Comparison of ENCODE assay signal across 8 cellular contexts in the genomic region with DNA sequence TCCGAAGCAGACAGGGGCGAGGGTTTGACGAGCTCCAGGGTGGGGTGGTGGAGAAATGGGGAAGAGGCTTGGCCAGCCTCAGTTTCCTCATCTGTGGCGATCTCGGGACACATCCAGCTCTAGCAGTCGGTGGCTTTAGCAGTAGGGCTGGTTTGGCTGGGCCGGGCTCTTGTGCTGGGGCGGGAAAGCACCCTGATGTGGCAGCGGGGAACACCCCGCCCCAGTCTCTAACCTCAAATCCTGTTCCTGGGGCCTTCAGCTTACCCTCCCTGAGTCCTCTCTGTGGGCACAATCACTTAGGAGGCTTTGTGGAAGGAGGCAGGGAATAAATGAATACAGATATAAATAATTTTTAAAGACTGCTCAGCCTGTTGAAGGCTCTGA. TPM values are rescaled to one million over a fixed set of nuclear protein-coding genes. Genes with fewer than 3 reads are reported as not detected.
DNase-seq lines count a peak whose midpoint lies in the region; ATAC-seq and TF ChIP-seq lines count a peak whose summit lies in the region.

No MANE protein-coding gene starts in this region.

- CTCF ChIA-PET in HCT116 (lab: Charles Lee), result no interaction called here

- H3K79me2 ChIP-seq in HCT116 (ENCODE audit: insufficient read depth, low read length) (peaks cover 21% of the 10 kb centered on the region), OCI-LY3 (ENCODE audit: low read length) (peaks cover 58% of the 10 kb centered on the region)

- H3K4me3 ChIP-seq in GM08714 (ENCODE audit: low read length), result peak overlapping the region; percentile 90
- H3K4me3 ChIP-seq in HCT116 (replicated peaks in 1 of 2; ENCODE audit: low read depth in 1 of 2, low read length in 2 of 2), result peak overlapping the region; percentile 58 to 70
- peak overlapping the region; percentile 90 for H3K4me3 ChIP-seq in OCI-LY3 (ENCODE audit: low read length)
- peak overlapping the region; percentile 65 for H3K4me3 ChIP-seq in retinal pigment epithelial cell (ENCODE audit: low read length)
- peak overlapping the region; percentile 75 to 96 for H3K4me3 ChIP-seq in aorta (ENCODE audit: low read length in 2 of 2)

- WGBS in aorta, 2 donors, result 0% methylated on average over 10 of the region's 10 CpGs

- BruUV-seq in HCT116 (replicated peaks; lab: Mats Ljungman, UMichigan), result TSS peak; percentile 44

- H4K20me1 ChIP-seq in HCT116 (ENCODE audit: insufficient read depth) (no peaks in the 10 kb centered on the region), OCI-LY3 (ENCODE audit: insufficient read depth, low read length) (no peaks in the 10 kb centered on the region)

- no peaks in the 10 kb centered on the region for H3K9me2 ChIP-seq in HCT116 (ENCODE audit: insufficient read depth)

- TF ChIP-seq POLR2A in HCT116 (IDR thresholded peaks at IDR 0.05; ENCODE audit: borderline replicate concordance, extremely low read depth, insufficient read depth, insufficient read length), result no peak

- RAD21 ChIA-PET in HCT116 (lab: Charles Lee; ENCODE audit: low non-redundant PET in 1 of 2, low total read pairs in 2 of 2, uncharacterized antibody in 2 of 2, unreplicated experiment in 2 of 2), result interaction anchor here in 1 of 2 experiments (1.2 kb wide), 1 partner anchor 43 kb away, joined by 3 read pairs; no protein-coding TSS in a partner anchor

- ATAC-seq in HCT116 (peak; percentile 2; the same call in 1 of the 2 replicates), aorta (ENCODE audit: low FRiP score) (no peak), HG03469 (IDR thresholded peaks at IDR 0.05; ENCODE audit: unreplicated experiment) (no peak)

- H3K27ac ChIP-seq in HCT116 (ENCODE audit: low read depth, low read length), result peak overlapping the region; percentile 89
- peak overlapping the region; percentile 89 for H3K27ac ChIP-seq in OCI-LY3 (ENCODE audit: low read length)
- H3K27ac ChIP-seq in aorta (ENCODE audit: low read depth in 1 of 2, low read length in 2 of 2), result peak overlapping the region in 1 of 2 donors; percentile 92

- H2AFZ ChIP-seq in HCT116 (ENCODE audit: low read depth, low read length, poor library complexity, severe bottlenecking) (no peak overlapping the region), OCI-LY3 (ENCODE audit: low read depth, low read length) (0 out of 2 replicates have a peak overlapping the region, but pooled peaks have one; percentile 53)

- peaks cover 17 to 27% of the 10 kb centered on the region in 2 experiments for H3K4me1 ChIP-seq in HCT116 (ENCODE audit: control insufficient read depth in 1 of 2, insufficient read depth in 2 of 2, low read length in 2 of 2)
- peaks cover 32% of the 10 kb centered on the region for H3K4me1 ChIP-seq in OCI-LY3 (ENCODE audit: low read length)
- H3K4me1 ChIP-seq in aorta (ENCODE audit: control insufficient read depth in 1 of 2, insufficient read depth in 2 of 2, low read length in 2 of 2), result peaks cover 0 to 3% of the 10 kb centered on the region in 2 donors

- no peaks in the 10 kb centered on the region for H3K9me3 ChIP-seq in HCT116 (ENCODE audit: control insufficient read depth in 1 of 2, insufficient read depth in 1 of 2, low read depth in 1 of 2, low read length in 2 of 2)
- H3K9me3 ChIP-seq in OCI-LY3 (ENCODE audit: insufficient read depth, low read length), result no peaks in the 10 kb centered on the region
- no peaks in the 10 kb centered on the region for H3K9me3 ChIP-seq in aorta (ENCODE audit: control insufficient read depth, low read length)

- H3K27me3 ChIP-seq in HCT116 (ENCODE audit: insufficient read depth, low read length) (no peaks in the 10 kb centered on the region), OCI-LY3 (ENCODE audit: low read depth, low read length) (no peaks in the 10 kb centered on the region), aorta (ENCODE audit: control insufficient read depth in 1 of 2, insufficient read depth in 2 of 2, low read length in 1 of 2) (no peaks in the 10 kb centered on the region)

- POLR2A ChIA-PET in HCT116 (lab: Charles Lee), result no interaction called here

- H3K36me3 ChIP-seq in HCT116 (ENCODE audit: control insufficient read depth in 1 of 2, insufficient read depth in 2 of 2, low read length in 2 of 2) (no peaks in the 10 kb centered on the region), OCI-LY3 (replicated peaks; ENCODE audit: low read depth, low read length) (peaks cover 13% of the 10 kb centered on the region), aorta (ENCODE audit: control insufficient read depth in 1 of 2, insufficient read depth in 2 of 2, low read length in 1 of 2) (no peaks in the 10 kb centered on the region)

- peak overlapping the region; percentile 80 for H3K4me2 ChIP-seq in HCT116 (ENCODE audit: low read length)
- peak overlapping the region; percentile 72 for H3K4me2 ChIP-seq in OCI-LY3 (ENCODE audit: low read length)

- TF ChIP-seq CTCF in HCT116 (IDR thresholded peaks at IDR 0.05 in 2 of 3, conservative IDR thresholded peaks at IDR 0.05 in 1 of 3; ENCODE audit: borderline replicate concordance in 1 of 3, insufficient read depth in 1 of 3, low read depth in 2 of 3, low read length in 2 of 3) (no peak), OCI-LY3 (IDR thresholded peaks at IDR 0.05; ENCODE audit: low read depth, low read length) (no peak), retinal pigment epithelial cell (conservative IDR thresholded peaks at IDR 0.05; ENCODE audit: low read depth, low read length) (no peak)

- DNase-seq in HCT116 (ENCODE audit: low read depth, low spot score) (no peak), glomerular visceral epithelial cell (ENCODE audit: extremely low spot score) (peak; percentile 26), retinal pigment epithelial cell (ENCODE audit: low read depth) (no peak), aorta (peak in 1 of 2 donors; percentile 78)
- peak; percentile 60 for DNase-seq in activated T-helper 9 cell treated with anti-CD3 and anti-CD28 coated beads, Interleukin-2, amount 50 U/mL, for 16 hours (ENCODE audit: low read depth)

- intact Hi-C loops in HCT116 (cut with micrococcal nuclease) (no loop called here), aorta (cut with DNase I) (no loop called here)

- TF ChIP-seq RAD21 in HCT116 (IDR thresholded peaks at IDR 0.05; ENCODE audit: low read depth), result no peak

- peak overlapping the region; percentile 80 for H3K9ac ChIP-seq in HCT116 (ENCODE audit: low read length)
- peak overlapping the region; percentile 99 for H3K9ac ChIP-seq in OCI-LY3 (ENCODE audit: low read length)

TF ChIP-seq in HCT116, 20 proteins besides CTCF, POLR2A, EP300 and RAD21:
- TF ChIP-seq TCF7L2 (IDR thresholded peaks at IDR 0.05; ENCODE audit: borderline replicate concordance, extremely low read depth, insufficient read depth, insufficient read length), result no peak
- TF ChIP-seq ELF1 (IDR thresholded peaks at IDR 0.05; ENCODE audit: borderline replicate concordance, low read depth), result no peak
- TF ChIP-seq SP1 (IDR thresholded peaks at IDR 0.05; ENCODE audit: low read depth), result no peak
TF ChIP-seq in HCT116: peak in this region for 0.

RNA-seq across cellular contexts. Expression of a gene that starts 1.1 kb away (rescaled TPM):
- 17.7 TPM for total RNA-seq in HCT116 (2021; ENCODE audit: unreplicated experiment)
- 15.1 and 15.3 TPM in 2 replicates for polyA plus RNA-seq in HCT116 (2012)
- 10 to 100 TPM; 29.7 to 53.2 TPM for total RNA-seq in aorta
- polyA plus RNA-seq in aorta, result 10 to 100 TPM; 12.0 to 24.3 TPM

RNA-seq across cellular contexts. Expression of a gene that starts 26.5 kb away (rescaled TPM):
- total RNA-seq in HCT116 (2021; ENCODE audit: unreplicated experiment) (73.9 TPM), aorta (100 to 1,000 TPM; 122 to 165 TPM)
- polyA plus RNA-seq in HCT116 (2012), result 57.7 and 60.5 TPM in 2 replicates
- 10 to 100 TPM; 50.1 to 53.3 TPM for polyA plus RNA-seq in aorta

Comparison
In these comparisons a context has a peak if more than half of its experiments do, and no peak if none do; other contexts are left out.
1. DNase-seq: peak in activated T-helper 9 cell treated with anti-CD3 and anti-CD28 coated beads, Interleukin-2, amount 50 U/mL, for 16 hours (single experiment) and glomerular visceral epithelial cell (single experiment); none in HCT116 (single experiment) and retinal pigment epithelial cell (single experiment).
2. Peak in every context shown above with its lines, with median percentiles within 50 percentile points of each other: H3K4me3 ChIP-seq.